21 cellular contexts compared by ENCODE assay signal in genomic region chr2:101655941-101656422, GRCh38. TPM values are rescaled to one million over a fixed set of nuclear protein-coding genes. Genes with fewer than 3 reads are reported as not detected.
DNase-seq lines count a peak whose midpoint lies in the region; ATAC-seq, FAIRE-seq and TF ChIP-seq lines count a peak whose summit lies in the region.
"Had no signal": no experiment of that assay in that cellular context is flagged by ENCODE, and none has a peak within 500 bp of the region (broad histone marks: within the 10 kb centered on the region; RNA-seq: fewer than 3 reads in every experiment).

No MANE protein-coding gene starts in this region.

- no peak for DNase-seq in CD4-positive, CD25-positive, alpha-beta regulatory T cell
- DNase-seq in HT1080 (ENCODE audit: low read depth), result peak; percentile 45
- peak; percentile 70 for DNase-seq in fibroblast of gingiva (ENCODE audit: low read depth)
- no peak for DNase-seq in pancreas
- no peak for DNase-seq in mesothelial cell of epicardium (ENCODE audit: low spot score in 2 of 2, unreplicated experiment in 2 of 2)
- DNase-seq in mucosa of gallbladder (ENCODE audit: low spot score), result no peak
- no peak for DNase-seq in NK-92 treated with Interleukin-12 subunit alpha and Interleukin-12 subunit beta, amount 100 ng/mL, for 24 hours (lab: John Stamatoyannopoulos, UW)
- DNase-seq: activated CD4-positive, alpha-beta memory T cell treated with anti-CD3 and anti-CD28 coated beads for 36 hours; anterior cingulate cortex; C1 segment of cervical spinal cord; GOT3; immature natural killer cell; KBM-7; midbrain; NCI-H2227 treated with DMSO at 0.1 percent for 48 hours; stimulated activated CD4-positive, alpha-beta T cell treated with anti-CD3 and anti-CD28 coated beads, Interleukin-15, amount 100 ng/mL, for 24 hours; T1000 had no signal

- H3K4me1 ChIP-seq in CD4-positive, CD25-positive, alpha-beta regulatory T cell (ENCODE audit: control insufficient read depth, insufficient read depth, low read length, poor library complexity, severe bottlenecking), result peaks cover 8% of the 10 kb centered on the region
- peaks cover 0 to 5% (median 0%) of the 10 kb centered on the region in 3 donors for H3K4me1 ChIP-seq in pancreas

- H3K4me3 Mint-ChIP-seq in CD4-positive, CD25-positive, alpha-beta regulatory T cell, result no peak overlapping the region
- no peak overlapping the region for H3K4me3 Mint-ChIP-seq in mesothelial cell of epicardium
- H3K4me3 Mint-ChIP-seq: activated CD4-positive, alpha-beta memory T cell treated with anti-CD3 and anti-CD28 coated beads for 36 hours; activated T-helper 17 cell treated with anti-CD3 and anti-CD28 coated beads, Interleukin-2, amount 50 U/mL, for 72 hours; immature natural killer cell had no signal

- no peak overlapping the region for H3K27ac ChIP-seq in CD4-positive, CD25-positive, alpha-beta regulatory T cell (ENCODE audit: insufficient read depth, low read length, poor library complexity, severe bottlenecking)
- H3K27ac ChIP-seq in pancreas, result no peak overlapping the region

- no peaks in the 10 kb centered on the region for H3K36me3 Mint-ChIP-seq in CD4-positive, CD25-positive, alpha-beta regulatory T cell
- H3K36me3 Mint-ChIP-seq in mesothelial cell of epicardium, result peaks cover 2% of the 10 kb centered on the region
- H3K36me3 Mint-ChIP-seq: activated CD4-positive, alpha-beta memory T cell treated with anti-CD3 and anti-CD28 coated beads for 36 hours; immature natural killer cell had no signal

- intact Hi-C loops in pancreas (cut with DNase I), result no loop called here

- TF ChIP-seq CTCF in pancreas (IDR thresholded peaks at IDR 0.05) (no peak), mesothelial cell of epicardium (IDR thresholded peaks at IDR 0.05; ENCODE audit: unreplicated experiment) (no peak)

- H3K27me3 ChIP-seq in CD4-positive, CD25-positive, alpha-beta regulatory T cell (ENCODE audit: control insufficient read depth, insufficient read depth, low read length), result no peaks in the 10 kb centered on the region
- H3K27me3 ChIP-seq in pancreas, result no peaks in the 10 kb centered on the region

- peak overlapping the region in 2 of 3 donors; percentile 8 to 57 for H3K27ac Mint-ChIP-seq in CD4-positive, CD25-positive, alpha-beta regulatory T cell
- H3K27ac Mint-ChIP-seq in mesothelial cell of epicardium, result no peak overlapping the region
- H3K27ac Mint-ChIP-seq: activated CD4-positive, alpha-beta memory T cell treated with anti-CD3 and anti-CD28 coated beads for 36 hours; activated T-helper 17 cell treated with anti-CD3 and anti-CD28 coated beads, Interleukin-2, amount 50 U/mL, for 72 hours; immature natural killer cell had no signal

- no peak for FAIRE-seq in pancreas (lab: Jason Lieb, UNC)
- FAIRE-seq: G401.6, GM18507 had no signal

- no peak for ATAC-seq in CD4-positive, CD25-positive, alpha-beta regulatory T cell (ENCODE audit: low read depth in 2 of 2)
- peak; percentile 40 to 82 (median 64) for ATAC-seq in pancreas
- no peak for ATAC-seq in GM21576 (IDR thresholded peaks at IDR 0.05; ENCODE audit: unreplicated experiment)
- ATAC-seq: activated T-helper 17 cell treated with anti-CD3 and anti-CD28 coated beads, Interleukin-2, amount 50 U/mL, for 72 hours had no signal

- no peaks in the 10 kb centered on the region for H3K27me3 Mint-ChIP-seq in CD4-positive, CD25-positive, alpha-beta regulatory T cell
- no peaks in the 10 kb centered on the region for H3K27me3 Mint-ChIP-seq in mesothelial cell of epicardium (ENCODE audit: low read depth)
- H3K27me3 Mint-ChIP-seq: activated CD4-positive, alpha-beta memory T cell treated with anti-CD3 and anti-CD28 coated beads for 36 hours; activated T-helper 17 cell treated with anti-CD3 and anti-CD28 coated beads, Interleukin-2, amount 50 U/mL, for 72 hours had no signal

- peaks cover 0 to 3% (median 0%) of the 10 kb centered on the region in 7 donors for H3K9me3 Mint-ChIP-seq in CD4-positive, CD25-positive, alpha-beta regulatory T cell
- H3K9me3 Mint-ChIP-seq in mesothelial cell of epicardium, result peaks cover 8% of the 10 kb centered on the region
- H3K9me3 Mint-ChIP-seq: activated CD4-positive, alpha-beta memory T cell treated with anti-CD3 and anti-CD28 coated beads for 36 hours; activated T-helper 17 cell treated with anti-CD3 and anti-CD28 coated beads, Interleukin-2, amount 50 U/mL, for 72 hours; immature natural killer cell had no signal

- H3K4me1 Mint-ChIP-seq in CD4-positive, CD25-positive, alpha-beta regulatory T cell, result peaks cover 7 to 20% (median 14%) of the 10 kb centered on the region in 4 donors
- H3K4me1 Mint-ChIP-seq in mesothelial cell of epicardium, result peaks cover 3% of the 10 kb centered on the region

- no peaks in the 10 kb centered on the region for H3K36me3 ChIP-seq in CD4-positive, CD25-positive, alpha-beta regulatory T cell (ENCODE audit: control insufficient read depth, insufficient read depth, low read length)
- no peaks in the 10 kb centered on the region for H3K36me3 ChIP-seq in pancreas

- H3K4me3 ChIP-seq in CD4-positive, CD25-positive, alpha-beta regulatory T cell (ENCODE audit: low read depth, low read length), result no peak overlapping the region
- no peak overlapping the region for H3K4me3 ChIP-seq in pancreas

- no peaks in the 10 kb centered on the region for H3K9me3 ChIP-seq in CD4-positive, CD25-positive, alpha-beta regulatory T cell (ENCODE audit: control insufficient read depth in 2 of 2, low read length in 2 of 2)
- H3K9me3 ChIP-seq in pancreas, result no peaks in the 10 kb centered on the region

- 31% methylated on average over 3 of the region's 3 CpGs for WGBS in pancreas, 2 donors

RNA-seq across cellular contexts. Expression of gene MAP4K4, which starts 41.5 kb away (rescaled TPM):
- total RNA-seq in CD4-positive, CD25-positive, alpha-beta regulatory T cell, result 179 TPM
- 10 to 100 TPM in 2 of 4 donors, 1 to 10 TPM in 2; 6.7 to 22.3 (median 11.4) TPM for polyA plus RNA-seq in CD4-positive, CD25-positive, alpha-beta regulatory T cell
- total RNA-seq in HT1080 (2014; rRNA removed; shearing (Covaris generic)), result 139 and 181 TPM in 2 replicates
- 198 and 261 TPM in 2 replicates for polyA plus RNA-seq in HT1080 (2015; cell fraction: cytosol; rRNA removed)
- 374 and 380 TPM in 2 replicates for polyA plus RNA-seq in HT1080 (2015; cell fraction: nucleus; rRNA removed)
- total RNA-seq in pancreas (10 to 100 TPM; 12.4 to 38.7 (median 16.0) TPM), mesothelial cell of epicardium (170 to 175 TPM (median 174 TPM) in 3 replicates), mucosa of gallbladder (50.9 TPM)
- 10 to 100 TPM in 1 of 2 donors, 1 to 10 TPM in 1; 9.7 to 10.5 TPM for polyA plus RNA-seq in pancreas

Comparison
In these comparisons a context has a peak if more than half of its experiments do, and no peak if none do; other contexts are left out.
1. ATAC-seq: peak in pancreas (4 of 4); none in CD4-positive, CD25-positive, alpha-beta regulatory T cell (0 of 2) and GM21576 (single experiment).
2. DNase-seq: peak in HT1080 (single experiment) and fibroblast of gingiva (single experiment); none in CD4-positive, CD25-positive, alpha-beta regulatory T cell (0 of 3), pancreas (0 of 6), mesothelial cell of epicardium (0 of 2), mucosa of gallbladder (single experiment) and NK-92 treated with Interleukin-12 subunit alpha and Interleukin-12 subunit beta, amount 100 ng/mL, for 24 hours (single experiment).